ENCODE assay signal across 8 cellular contexts in genomic region chr2:70089946-70090523, GRCh38. TPM values are rescaled to one million over a fixed set of nuclear protein-coding genes. Genes with fewer than 3 reads are reported as not detected.
A peak's percentile ranks its signal among the peaks of the same experiment; 100 is the strongest.
DNase-seq lines count a peak whose midpoint lies in the region; ATAC-seq, FAIRE-seq and TF ChIP-seq lines count a peak whose summit lies in the region.

No MANE protein-coding gene starts in this region.

- no peak overlapping the region for H3K9ac ChIP-seq in endothelial cell of umbilical vein (replicated peaks; ENCODE audit: extremely low read depth, insufficient read depth, low read length)

- H3K36me3 ChIP-seq in PC-9 (ENCODE audit: low read depth): peaks cover 24% of the 10 kb centered on the region
- peaks cover 0 to 4% of the 10 kb centered on the region in 2 experiments for H3K36me3 ChIP-seq in endothelial cell of umbilical vein (ENCODE audit: control insufficient read depth in 2 of 2, extremely low read depth in 1 of 2, insufficient read depth in 2 of 2, low read length in 2 of 2)
- H3K36me3 ChIP-seq in prostate gland: no peaks in the 10 kb centered on the region

- POLR2A ChIA-PET in PC-9 (lab: Charles Lee; ENCODE audit: unreplicated experiment): interaction anchor here (0.6 kb wide), 1 partner anchor 23 kb away, joined by 3 read pairs; no protein-coding TSS in a partner anchor
- POLR2A ChIA-PET in endothelial cell of umbilical vein (lab: Charles Lee): interaction anchor here (0.6 to 1.3 kb wide), 2 partner anchors 43 to 176 kb away, joined by 4 read pairs; no protein-coding TSS in a partner anchor

- H3K9me3 ChIP-seq in PC-9 (ENCODE audit: insufficient read depth, low read depth): no peaks in the 10 kb centered on the region
- no peaks in the 10 kb centered on the region for H3K9me3 ChIP-seq in endothelial cell of umbilical vein (replicated peaks; ENCODE audit: control insufficient read depth, insufficient read depth, low read length)
- no peaks in the 10 kb centered on the region for H3K9me3 ChIP-seq in prostate gland

- H3K9me2 ChIP-seq in PC-9 (ENCODE audit: insufficient read depth): no peaks in the 10 kb centered on the region

- H3K4me1 ChIP-seq in PC-9 (replicated peaks; ENCODE audit: insufficient read depth) (peaks cover 24% of the 10 kb centered on the region), endothelial cell of umbilical vein (ENCODE audit: control insufficient read depth, extremely low read depth, insufficient read depth, low read length) (peaks cover 26% of the 10 kb centered on the region), prostate gland (replicated peaks) (peaks cover 8% of the 10 kb centered on the region)

- no peaks in the 10 kb centered on the region for H4K20me1 ChIP-seq in PC-9 (ENCODE audit: insufficient read depth)
- H4K20me1 ChIP-seq in endothelial cell of umbilical vein (replicated peaks; ENCODE audit: control insufficient read depth, extremely low read depth, insufficient read depth, low read length): no peaks in the 10 kb centered on the region

- intact Hi-C loops in PC-9 (cut with micrococcal nuclease; ENCODE audit: unreplicated experiment) (loop anchor here (1.0 to 5.0 kb wide), 2 partner anchors 18 to 102 kb away; partner anchors contain the start of gene C2orf42), endothelial cell of umbilical vein (cut with micrococcal nuclease) (loop anchor here (5.0 kb wide), 1 partner anchor 157 kb away; the partner anchor contains the start of gene TIA1), prostate gland (cut with DNase I) (loop anchor here (5.0 to 10.0 kb wide), 2 partner anchors 102 to 155 kb away; partner anchors contain the start of genes C2orf42 and TIA1), posterior cingulate gyrus (cut with DNase I) (loop anchor here (5.0 kb wide), 2 partner anchors 37 to 263 kb away; partner anchors contain the start of gene GMCL1)

- no peak for FAIRE-seq in endothelial cell of umbilical vein (lab: Jason Lieb, UNC)

- dilution Hi-C loops in endothelial cell of umbilical vein (cut with MboI; ENCODE audit: extremely low pct_ligation_motif_present, low sequenced_read_pairs): no loop called here

- H3F3A ChIP-seq in PC-9 (ENCODE audit: insufficient read depth, low read depth): peaks cover 55% of the 10 kb centered on the region

- H3K79me2 ChIP-seq in PC-9 (ENCODE audit: low read depth) (peaks cover 33% of the 10 kb centered on the region), endothelial cell of umbilical vein (ENCODE audit: control insufficient read depth, insufficient read depth, low read length) (peaks cover 27% of the 10 kb centered on the region)

- H3K27me3 ChIP-seq in PC-9 (ENCODE audit: insufficient read depth, low read depth) (no peaks in the 10 kb centered on the region), endothelial cell of umbilical vein (ENCODE audit: control insufficient read depth in 2 of 2, insufficient read depth in 2 of 2, low read length in 2 of 2) (no peaks in the 10 kb centered on the region), prostate gland (replicated peaks; ENCODE audit: insufficient read depth) (no peaks in the 10 kb centered on the region)

- H3K4me3 ChIP-seq in GM12875 (ENCODE audit: low read depth, low read length) (peak overlapping the region; percentile 81), PC-9 (peak overlapping the region; percentile 98), endothelial cell of umbilical vein (replicated peaks in 1 of 3; ENCODE audit: insufficient read depth in 1 of 3, low read depth in 1 of 3, low read length in 3 of 3) (peak overlapping the region in 1 of 3 experiments; percentile 37), prostate gland (peak overlapping the region in 1 of 2 donors; percentile 80)

- TF ChIP-seq POLR2A in endothelial cell of umbilical vein (IDR thresholded peaks at IDR 0.05; ENCODE audit: low read depth, low read length) (peak; percentile 32), prostate gland (IDR thresholded peaks at IDR 0.05) (no peak)

- H3K4me2 ChIP-seq in PC-9 (peak overlapping the region; percentile 81), endothelial cell of umbilical vein (ENCODE audit: insufficient read depth, low read length) (peak overlapping the region; percentile 67)

- WGBS in prostate gland: 61% methylated on average over 6 of the region's 6 CpGs

- no peak for TF ChIP-seq CTCF in GM12875 (IDR thresholded peaks at IDR 0.05; ENCODE audit: borderline replicate concordance, insufficient read depth, low read depth, low read length)
- no peak for TF ChIP-seq CTCF in PC-9 (conservative IDR thresholded peaks at IDR 0.05)
- TF ChIP-seq CTCF in endothelial cell of umbilical vein (IDR thresholded peaks at IDR 0.05; ENCODE audit: extremely low read depth in 1 of 2, insufficient read depth in 1 of 2, low read depth in 1 of 2, low read length in 2 of 2): no peak
- TF ChIP-seq CTCF in prostate gland (IDR thresholded peaks at IDR 0.05): no peak

- ATAC-seq in GM19452 (IDR thresholded peaks at IDR 0.05; ENCODE audit: unreplicated experiment) (no peak), HG02798 (IDR thresholded peaks at IDR 0.05; ENCODE audit: poor library complexity, unreplicated experiment) (no peak)

- H3K9me1 ChIP-seq in endothelial cell of umbilical vein (replicated peaks; ENCODE audit: control insufficient read depth, extremely low read depth, insufficient read depth, low read length): no peaks in the 10 kb centered on the region

- H3K27ac ChIP-seq in PC-9 (peak overlapping the region; percentile 100), endothelial cell of umbilical vein (ENCODE audit: insufficient read depth, low read depth, low read length) (peak overlapping the region; percentile 10), prostate gland (peak overlapping the region; percentile 35 to 100)

- BruUV-seq in PC-9 (replicated peaks; lab: Mats Ljungman, UMichigan) (no TSS peak), endothelial cell of umbilical vein (replicated peaks; lab: Mats Ljungman, UMichigan) (no TSS peak)

- CTCF ChIA-PET in PC-9 (lab: Charles Lee): no interaction called here
- CTCF ChIA-PET in endothelial cell of umbilical vein (lab: Charles Lee): no interaction called here

- H2AFZ ChIP-seq in PC-9 (no peak overlapping the region), endothelial cell of umbilical vein (ENCODE audit: low read depth, low read length) (no peak overlapping the region)

- DNase-seq in PC-9: no peak
- DNase-seq in endothelial cell of umbilical vein (ENCODE audit: low read depth, low spot score): peak; percentile 65
- DNase-seq in prostate gland (ENCODE audit: low spot score): no peak
- no peak for DNase-seq in posterior cingulate gyrus
- DNase-seq in activated CD4-positive, CD25-positive, alpha-beta regulatory T cell treated with anti-CD3 and anti-CD28 coated beads, Interleukin-2, amount 50 U/mL, for 72 hours: no peak

TF ChIP-seq in endothelial cell of umbilical vein, 7 proteins besides CTCF, POLR2A, EP300 and RAD21:
- TF ChIP-seq FOS (IDR thresholded peaks at IDR 0.05; ENCODE audit: borderline replicate concordance, insufficient read depth, low read length): no peak
TF ChIP-seq in endothelial cell of umbilical vein: peak in this region for 0.

RNA-seq across cellular contexts. Expression of gene PCBP1, which starts 2.8 kb away (rescaled TPM):
- 148 and 227 TPM in 2 replicates for total RNA-seq in PC-9 (2021)
- total RNA-seq in endothelial cell of umbilical vein: 342 and 360 TPM in 2 replicates
- polyA plus RNA-seq in endothelial cell of umbilical vein: 181 and 196 TPM in 2 replicates
- 162 and 170 TPM in 2 replicates for polyA plus RNA-seq in endothelial cell of umbilical vein (2011; cell fraction: cytosol; rRNA removed)
- polyA plus RNA-seq in endothelial cell of umbilical vein (2011; cell fraction: nucleus; rRNA removed): 77.1 and 86.7 TPM in 2 replicates
- 304 and 311 TPM in 2 replicates for polyA plus RNA-seq in endothelial cell of umbilical vein (2012)
- polyA minus RNA-seq in endothelial cell of umbilical vein: 98.7 and 112 TPM in 2 replicates
- 89.6 TPM for polyA minus RNA-seq in endothelial cell of umbilical vein (2011; cell fraction: cytosol; rRNA and poly(A)+ RNA removed)
- polyA minus RNA-seq in endothelial cell of umbilical vein (2011; cell fraction: nucleus; rRNA and poly(A)+ RNA removed): 37.1 and 39.4 TPM in 2 replicates
- total RNA-seq in prostate gland: 100 to 1,000 TPM; 166 to 219 TPM

Comparison
In these comparisons a context has a peak if more than half of its experiments do, and no peak if none do; other contexts are left out.
1. H3K27ac ChIP-seq: peak in every context shown above with its lines; median percentile 100 in PC-9; 68 in prostate gland; 10 in endothelial cell of umbilical vein.